Comparison of ENCODE assay signal across 1 cellular context in the genomic region with DNA sequence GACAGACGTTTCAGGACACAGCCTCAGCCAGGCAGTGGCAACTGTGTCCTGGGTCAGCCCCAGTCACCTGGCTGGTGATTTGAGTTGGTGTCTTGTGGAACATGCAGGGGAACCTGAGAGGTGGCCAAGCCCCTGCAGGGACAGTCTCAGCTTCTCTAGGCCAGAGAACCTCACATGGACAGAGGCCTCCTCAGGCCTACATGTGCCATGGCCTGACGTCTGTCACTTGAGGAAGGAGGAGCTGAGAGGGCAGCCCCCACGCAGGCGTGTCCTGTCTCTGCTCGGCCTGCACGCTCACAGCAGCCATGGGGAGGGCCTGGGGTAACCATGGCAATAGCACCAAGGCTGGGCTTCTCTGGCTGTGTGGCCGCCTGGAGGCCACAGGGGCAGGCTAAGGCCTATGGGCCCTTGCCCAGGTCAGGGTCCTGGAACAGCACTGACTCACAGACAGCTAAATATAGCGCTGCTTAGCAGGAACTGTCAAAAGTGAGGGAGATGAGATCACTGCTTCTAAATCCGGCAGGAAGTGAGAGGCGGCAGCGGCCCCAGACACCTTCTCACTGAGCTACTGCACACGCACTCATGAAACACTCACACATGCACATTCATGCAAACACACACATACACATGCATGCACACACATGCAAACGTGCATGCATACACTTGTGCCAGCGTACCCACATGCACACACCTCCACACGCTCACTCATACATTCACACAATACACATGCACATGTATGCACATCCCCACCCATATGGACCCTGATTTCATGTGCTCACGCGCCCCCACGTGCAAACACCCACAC.
TF ChIP-seq lines count a peak whose summit lies in the region.

No MANE protein-coding gene starts in this region.

TF ChIP-seq in HEK293, 187 proteins besides CTCF, POLR2A, EP300 and RAD21 (continued from another document):
- TF ChIP-seq, protein P1, sequence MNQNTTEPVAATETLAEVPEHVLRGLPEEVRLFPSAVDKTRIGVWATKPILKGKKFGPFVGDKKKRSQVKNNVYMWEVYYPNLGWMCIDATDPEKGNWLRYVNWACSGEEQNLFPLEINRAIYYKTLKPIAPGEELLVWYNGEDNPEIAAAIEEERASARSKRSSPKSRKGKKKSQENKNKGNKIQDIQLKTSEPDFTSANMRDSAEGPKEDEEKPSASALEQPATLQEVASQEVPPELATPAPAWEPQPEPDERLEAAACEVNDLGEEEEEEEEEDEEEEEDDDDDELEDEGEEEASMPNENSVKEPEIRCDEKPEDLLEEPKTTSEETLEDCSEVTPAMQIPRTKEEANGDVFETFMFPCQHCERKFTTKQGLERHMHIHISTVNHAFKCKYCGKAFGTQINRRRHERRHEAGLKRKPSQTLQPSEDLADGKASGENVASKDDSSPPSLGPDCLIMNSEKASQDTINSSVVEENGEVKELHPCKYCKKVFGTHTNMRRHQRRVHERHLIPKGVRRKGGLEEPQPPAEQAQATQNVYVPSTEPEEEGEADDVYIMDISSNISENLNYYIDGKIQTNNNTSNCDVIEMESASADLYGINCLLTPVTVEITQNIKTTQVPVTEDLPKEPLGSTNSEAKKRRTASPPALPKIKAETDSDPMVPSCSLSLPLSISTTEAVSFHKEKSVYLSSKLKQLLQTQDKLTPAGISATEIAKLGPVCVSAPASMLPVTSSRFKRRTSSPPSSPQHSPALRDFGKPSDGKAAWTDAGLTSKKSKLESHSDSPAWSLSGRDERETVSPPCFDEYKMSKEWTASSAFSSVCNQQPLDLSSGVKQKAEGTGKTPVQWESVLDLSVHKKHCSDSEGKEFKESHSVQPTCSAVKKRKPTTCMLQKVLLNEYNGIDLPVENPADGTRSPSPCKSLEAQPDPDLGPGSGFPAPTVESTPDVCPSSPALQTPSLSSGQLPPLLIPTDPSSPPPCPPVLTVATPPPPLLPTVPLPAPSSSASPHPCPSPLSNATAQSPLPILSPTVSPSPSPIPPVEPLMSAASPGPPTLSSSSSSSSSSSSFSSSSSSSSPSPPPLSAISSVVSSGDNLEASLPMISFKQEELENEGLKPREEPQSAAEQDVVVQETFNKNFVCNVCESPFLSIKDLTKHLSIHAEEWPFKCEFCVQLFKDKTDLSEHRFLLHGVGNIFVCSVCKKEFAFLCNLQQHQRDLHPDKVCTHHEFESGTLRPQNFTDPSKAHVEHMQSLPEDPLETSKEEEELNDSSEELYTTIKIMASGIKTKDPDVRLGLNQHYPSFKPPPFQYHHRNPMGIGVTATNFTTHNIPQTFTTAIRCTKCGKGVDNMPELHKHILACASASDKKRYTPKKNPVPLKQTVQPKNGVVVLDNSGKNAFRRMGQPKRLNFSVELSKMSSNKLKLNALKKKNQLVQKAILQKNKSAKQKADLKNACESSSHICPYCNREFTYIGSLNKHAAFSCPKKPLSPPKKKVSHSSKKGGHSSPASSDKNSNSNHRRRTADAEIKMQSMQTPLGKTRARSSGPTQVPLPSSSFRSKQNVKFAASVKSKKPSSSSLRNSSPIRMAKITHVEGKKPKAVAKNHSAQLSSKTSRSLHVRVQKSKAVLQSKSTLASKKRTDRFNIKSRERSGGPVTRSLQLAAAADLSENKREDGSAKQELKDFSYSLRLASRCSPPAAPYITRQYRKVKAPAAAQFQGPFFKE (tag by site-specific recombination; IDR thresholded peaks at IDR 0.05; ENCODE audit: borderline replicate concordance) = peak; percentile 42; the same call in 1 of the 2 replicates
- TF ChIP-seq, protein P2, sequence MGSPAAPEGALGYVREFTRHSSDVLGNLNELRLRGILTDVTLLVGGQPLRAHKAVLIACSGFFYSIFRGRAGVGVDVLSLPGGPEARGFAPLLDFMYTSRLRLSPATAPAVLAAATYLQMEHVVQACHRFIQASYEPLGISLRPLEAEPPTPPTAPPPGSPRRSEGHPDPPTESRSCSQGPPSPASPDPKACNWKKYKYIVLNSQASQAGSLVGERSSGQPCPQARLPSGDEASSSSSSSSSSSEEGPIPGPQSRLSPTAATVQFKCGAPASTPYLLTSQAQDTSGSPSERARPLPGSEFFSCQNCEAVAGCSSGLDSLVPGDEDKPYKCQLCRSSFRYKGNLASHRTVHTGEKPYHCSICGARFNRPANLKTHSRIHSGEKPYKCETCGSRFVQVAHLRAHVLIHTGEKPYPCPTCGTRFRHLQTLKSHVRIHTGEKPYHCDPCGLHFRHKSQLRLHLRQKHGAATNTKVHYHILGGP (tag by site-specific recombination; IDR thresholded peaks at IDR 0.05) = no peak
- TF ChIP-seq ZFHX2 (tag by site-specific recombination; conservative IDR thresholded peaks at IDR 0.05) = peak; percentile 96
- TF ChIP-seq ZNF571 (tag by site-specific recombination; IDR thresholded peaks at IDR 0.05) = no peak
- TF ChIP-seq HOXA7 (CRISPR knock-in tag; IDR thresholded peaks at IDR 0.05; ENCODE audit: borderline replicate concordance) = no peak
- 0 out of 2 replicates have a peak, but pooled peaks have one; percentile 18 for TF ChIP-seq OSR2 (tag by site-specific recombination; IDR thresholded peaks at IDR 0.05)
- 0 out of 2 replicates have a peak, but pooled peaks have one; percentile 14 for TF ChIP-seq ZBTB48 (tag by site-specific recombination; IDR thresholded peaks at IDR 0.05)
- TF ChIP-seq ZNF521 (tag by site-specific recombination; IDR thresholded peaks at IDR 0.05) = no peak
- TF ChIP-seq, protein P3, sequence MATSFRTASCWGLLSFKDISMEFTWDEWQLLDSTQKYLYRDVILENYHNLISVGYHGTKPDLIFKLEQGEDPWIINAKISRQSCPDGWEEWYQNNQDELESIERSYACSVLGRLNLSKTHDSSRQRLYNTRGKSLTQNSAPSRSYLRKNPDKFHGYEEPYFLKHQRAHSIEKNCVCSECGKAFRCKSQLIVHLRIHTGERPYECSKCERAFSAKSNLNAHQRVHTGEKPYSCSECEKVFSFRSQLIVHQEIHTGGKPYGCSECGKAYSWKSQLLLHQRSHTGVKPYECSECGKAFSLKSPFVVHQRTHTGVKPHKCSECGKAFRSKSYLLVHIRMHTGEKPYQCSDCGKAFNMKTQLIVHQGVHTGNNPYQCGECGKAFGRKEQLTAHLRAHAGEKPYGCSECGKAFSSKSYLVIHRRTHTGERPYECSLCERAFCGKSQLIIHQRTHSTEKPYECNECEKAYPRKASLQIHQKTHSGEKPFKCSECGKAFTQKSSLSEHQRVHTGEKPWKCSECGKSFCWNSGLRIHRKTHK (tag by site-specific recombination; IDR thresholded peaks at IDR 0.05) = no peak
- no peak for TF ChIP-seq ZNF324 (tag by site-specific recombination; IDR thresholded peaks at IDR 0.05)
- TF ChIP-seq SP7 (tag by site-specific recombination; IDR thresholded peaks at IDR 0.05) = peak; percentile 57; the same call in 1 of the 2 replicates
- peak; percentile 51 for TF ChIP-seq ZNF366 (tag by site-specific recombination; conservative IDR thresholded peaks at IDR 0.05)
- TF ChIP-seq ZNF473 (tag by site-specific recombination; IDR thresholded peaks at IDR 0.05) = no peak
- no peak for TF ChIP-seq ZBTB7A (tag by site-specific recombination; IDR thresholded peaks at IDR 0.05; ENCODE audit: low read depth)
- no peak for TF ChIP-seq ZNF132 (tag by site-specific recombination; IDR thresholded peaks at IDR 0.05; ENCODE audit: borderline replicate concordance)
- TF ChIP-seq ZNF623 (tag by site-specific recombination; IDR thresholded peaks at IDR 0.05) = no peak
- no peak for TF ChIP-seq ZNF585B (tag by site-specific recombination; IDR thresholded peaks at IDR 0.05)
- no peak for TF ChIP-seq ZNF529 (tag by site-specific recombination; IDR thresholded peaks at IDR 0.05; ENCODE audit: insufficient replicate concordance)
- TF ChIP-seq, protein P4, sequence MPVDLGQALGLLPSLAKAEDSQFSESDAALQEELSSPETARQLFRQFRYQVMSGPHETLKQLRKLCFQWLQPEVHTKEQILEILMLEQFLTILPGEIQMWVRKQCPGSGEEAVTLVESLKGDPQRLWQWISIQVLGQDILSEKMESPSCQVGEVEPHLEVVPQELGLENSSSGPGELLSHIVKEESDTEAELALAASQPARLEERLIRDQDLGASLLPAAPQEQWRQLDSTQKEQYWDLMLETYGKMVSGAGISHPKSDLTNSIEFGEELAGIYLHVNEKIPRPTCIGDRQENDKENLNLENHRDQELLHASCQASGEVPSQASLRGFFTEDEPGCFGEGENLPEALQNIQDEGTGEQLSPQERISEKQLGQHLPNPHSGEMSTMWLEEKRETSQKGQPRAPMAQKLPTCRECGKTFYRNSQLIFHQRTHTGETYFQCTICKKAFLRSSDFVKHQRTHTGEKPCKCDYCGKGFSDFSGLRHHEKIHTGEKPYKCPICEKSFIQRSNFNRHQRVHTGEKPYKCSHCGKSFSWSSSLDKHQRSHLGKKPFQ (tag by site-specific recombination; IDR thresholded peaks at IDR 0.05) = no peak
- TF ChIP-seq ZNF660 (tag by site-specific recombination; IDR thresholded peaks at IDR 0.05) = peak; percentile 43; the same call in 1 of the 2 replicates
- TF ChIP-seq KLF1 (tag by site-specific recombination; IDR thresholded peaks at IDR 0.05) = no peak
- no peak for TF ChIP-seq RBAK (tag by site-specific recombination; IDR thresholded peaks at IDR 0.05)
- no peak for TF ChIP-seq ZNF266 (tag by site-specific recombination; IDR thresholded peaks at IDR 0.05; ENCODE audit: low read depth)
- TF ChIP-seq BCL11B (tag by site-specific recombination; IDR thresholded peaks at IDR 0.05; ENCODE audit: low read depth) = no peak
- no peak for TF ChIP-seq HOXC10 (CRISPR knock-in tag; IDR thresholded peaks at IDR 0.05)
- no peak for TF ChIP-seq ZFP41 (tag by site-specific recombination; IDR thresholded peaks at IDR 0.05; ENCODE audit: borderline replicate concordance)
- no peak for TF ChIP-seq ZEB2 (tag by site-specific recombination; IDR thresholded peaks at IDR 0.05)
- TF ChIP-seq, protein P5, sequence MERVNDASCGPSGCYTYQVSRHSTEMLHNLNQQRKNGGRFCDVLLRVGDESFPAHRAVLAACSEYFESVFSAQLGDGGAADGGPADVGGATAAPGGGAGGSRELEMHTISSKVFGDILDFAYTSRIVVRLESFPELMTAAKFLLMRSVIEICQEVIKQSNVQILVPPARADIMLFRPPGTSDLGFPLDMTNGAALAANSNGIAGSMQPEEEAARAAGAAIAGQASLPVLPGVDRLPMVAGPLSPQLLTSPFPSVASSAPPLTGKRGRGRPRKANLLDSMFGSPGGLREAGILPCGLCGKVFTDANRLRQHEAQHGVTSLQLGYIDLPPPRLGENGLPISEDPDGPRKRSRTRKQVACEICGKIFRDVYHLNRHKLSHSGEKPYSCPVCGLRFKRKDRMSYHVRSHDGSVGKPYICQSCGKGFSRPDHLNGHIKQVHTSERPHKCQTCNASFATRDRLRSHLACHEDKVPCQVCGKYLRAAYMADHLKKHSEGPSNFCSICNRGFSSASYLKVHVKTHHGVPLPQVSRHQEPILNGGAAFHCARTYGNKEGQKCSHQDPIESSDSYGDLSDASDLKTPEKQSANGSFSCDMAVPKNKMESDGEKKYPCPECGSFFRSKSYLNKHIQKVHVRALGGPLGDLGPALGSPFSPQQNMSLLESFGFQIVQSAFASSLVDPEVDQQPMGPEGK (tag by site-specific recombination; IDR thresholded peaks at IDR 0.05) = 0 out of 2 replicates have a peak, but pooled peaks have one; percentile 20
- peak; percentile 83 for TF ChIP-seq EGR2 (tag by site-specific recombination; IDR thresholded peaks at IDR 0.05; ENCODE audit: low read depth)
- TF ChIP-seq, protein P6, sequence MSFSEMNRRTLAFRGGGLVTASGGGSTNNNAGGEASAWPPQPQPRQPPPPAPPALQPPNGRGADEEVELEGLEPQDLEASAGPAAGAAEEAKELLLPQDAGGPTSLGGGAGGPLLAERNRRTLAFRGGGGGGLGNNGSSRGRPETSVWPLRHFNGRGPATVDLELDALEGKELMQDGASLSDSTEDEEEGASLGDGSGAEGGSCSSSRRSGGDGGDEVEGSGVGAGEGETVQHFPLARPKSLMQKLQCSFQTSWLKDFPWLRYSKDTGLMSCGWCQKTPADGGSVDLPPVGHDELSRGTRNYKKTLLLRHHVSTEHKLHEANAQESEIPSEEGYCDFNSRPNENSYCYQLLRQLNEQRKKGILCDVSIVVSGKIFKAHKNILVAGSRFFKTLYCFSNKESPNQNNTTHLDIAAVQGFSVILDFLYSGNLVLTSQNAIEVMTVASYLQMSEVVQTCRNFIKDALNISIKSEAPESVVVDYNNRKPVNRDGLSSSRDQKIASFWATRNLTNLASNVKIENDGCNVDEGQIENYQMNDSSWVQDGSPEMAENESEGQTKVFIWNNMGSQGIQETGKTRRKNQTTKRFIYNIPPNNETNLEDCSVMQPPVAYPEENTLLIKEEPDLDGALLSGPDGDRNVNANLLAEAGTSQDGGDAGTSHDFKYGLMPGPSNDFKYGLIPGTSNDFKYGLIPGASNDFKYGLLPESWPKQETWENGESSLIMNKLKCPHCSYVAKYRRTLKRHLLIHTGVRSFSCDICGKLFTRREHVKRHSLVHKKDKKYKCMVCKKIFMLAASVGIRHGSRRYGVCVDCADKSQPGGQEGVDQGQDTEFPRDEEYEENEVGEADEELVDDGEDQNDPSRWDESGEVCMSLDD (tag by site-specific recombination; IDR thresholded peaks at IDR 0.05) = no peak
- no peak for TF ChIP-seq ZNF530 (tag by site-specific recombination; IDR thresholded peaks at IDR 0.05; ENCODE audit: low read depth)
- no peak for TF ChIP-seq ZNF23 (tag by site-specific recombination; IDR thresholded peaks at IDR 0.05; ENCODE audit: borderline replicate concordance)
- TF ChIP-seq IKZF3 (tag by site-specific recombination; IDR thresholded peaks at IDR 0.05) = no peak
- TF ChIP-seq PRDM1 (tag by site-specific recombination; IDR thresholded peaks at IDR 0.05) = peak; percentile 23; the same call in 1 of the 2 replicates
- TF ChIP-seq, protein P7, sequence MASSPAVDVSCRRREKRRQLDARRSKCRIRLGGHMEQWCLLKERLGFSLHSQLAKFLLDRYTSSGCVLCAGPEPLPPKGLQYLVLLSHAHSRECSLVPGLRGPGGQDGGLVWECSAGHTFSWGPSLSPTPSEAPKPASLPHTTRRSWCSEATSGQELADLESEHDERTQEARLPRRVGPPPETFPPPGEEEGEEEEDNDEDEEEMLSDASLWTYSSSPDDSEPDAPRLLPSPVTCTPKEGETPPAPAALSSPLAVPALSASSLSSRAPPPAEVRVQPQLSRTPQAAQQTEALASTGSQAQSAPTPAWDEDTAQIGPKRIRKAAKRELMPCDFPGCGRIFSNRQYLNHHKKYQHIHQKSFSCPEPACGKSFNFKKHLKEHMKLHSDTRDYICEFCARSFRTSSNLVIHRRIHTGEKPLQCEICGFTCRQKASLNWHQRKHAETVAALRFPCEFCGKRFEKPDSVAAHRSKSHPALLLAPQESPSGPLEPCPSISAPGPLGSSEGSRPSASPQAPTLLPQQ (tag by site-specific recombination; IDR thresholded peaks at IDR 0.05) = no peak
- no peak for TF ChIP-seq ZNF155 (tag by site-specific recombination; IDR thresholded peaks at IDR 0.05)
- TF ChIP-seq ZNF302 (tag by site-specific recombination; IDR thresholded peaks at IDR 0.05; ENCODE audit: low read depth) = no peak
